In genomic region chr18:2512059-2512458, GRCh38 we compare ENCODE assay signal across 30 cellular contexts.
"Had no signal": no experiment of that assay in that cellular context is flagged by ENCODE, and none has a peak within 500 bp of the region (broad histone marks: within the 10 kb centered on the region; RNA-seq: fewer than 3 reads in every experiment).

No MANE protein-coding gene starts in this region.

- H3K4me3 Mint-ChIP-seq: activated B cell treated with CpG ODN at 0.5 μM for 24 hours; activated CD8-positive, alpha-beta T cell treated with anti-CD3 and anti-CD28 coated beads for 36 hours; activated naive CD8-positive, alpha-beta T cell; activated T-cell treated with anti-CD3 and anti-CD28 coated beads, Interleukin-2, amount 50 U/mL, for 4 hours; activated T-helper 17 cell treated with anti-CD3 and anti-CD28 coated beads, Interleukin-2, amount 50 U/mL, for 72 hours; central memory CD8-positive, alpha-beta T cell; dendritic cell treated with granulocyte-macrophage colony-stimulating factor and Interleukin-4, amounts not matched to agents 40 ng/mL and 50 ng/mL, for 4 days; endodermal cell; T-helper 17 cell; T-helper 2 cell treated with Interferon-gamma antibody and Interleukin-4, amounts not matched to agents 5 μg/mL and 100 μg/mL, for 36 hours had no signal

- H3K27ac ChIP-seq: brain microvascular endothelial cell, coronary artery, dorsolateral prefrontal cortex, WERI-Rb-1 had no signal

- H3K36me3 Mint-ChIP-seq: activated naive CD8-positive, alpha-beta T cell had no signal

- ATAC-seq: activated CD4-positive, CD25-positive, alpha-beta regulatory T cell treated with anti-CD3 and anti-CD28 coated beads, Interleukin-2, amount 50 U/mL, for 24 hours; activated CD8-positive, alpha-beta T cell treated with anti-CD3 and anti-CD28 coated beads for 36 hours; activated T-cell treated with anti-CD3 and anti-CD28 coated beads, Interleukin-2, amount 50 U/mL, for 4 hours; activated T-helper 17 cell treated with anti-CD3 and anti-CD28 coated beads, Interleukin-2, amount 50 U/mL, for 72 hours; esophagus mucosa; T-helper 17 cell had no signal

- H3K36me3 ChIP-seq: brain microvascular endothelial cell, WERI-Rb-1 had no signal

- H3K27me3 ChIP-seq: brain microvascular endothelial cell, dorsolateral prefrontal cortex had no signal

- H3K9me3 Mint-ChIP-seq: activated B cell treated with CpG ODN at 0.5 μM for 24 hours; activated T-cell treated with anti-CD3 and anti-CD28 coated beads, Interleukin-2, amount 50 U/mL, for 4 hours; activated T-helper 17 cell treated with anti-CD3 and anti-CD28 coated beads, Interleukin-2, amount 50 U/mL, for 72 hours; central memory CD8-positive, alpha-beta T cell; endodermal cell; T-helper 2 cell treated with Interferon-gamma antibody and Interleukin-4, amounts not matched to agents 5 μg/mL and 100 μg/mL, for 36 hours had no signal

- H3K27me3 Mint-ChIP-seq: activated B cell treated with CpG ODN at 0.5 μM for 24 hours; activated CD8-positive, alpha-beta T cell treated with anti-CD3 and anti-CD28 coated beads for 36 hours; activated naive CD8-positive, alpha-beta T cell; activated T-helper 17 cell treated with anti-CD3 and anti-CD28 coated beads, Interleukin-2, amount 50 U/mL, for 72 hours; central memory CD8-positive, alpha-beta T cell; T-helper 17 cell had no signal

- DNase-seq: activated B cell treated with CpG ODN at 0.5 μM for 24 hours; activated CD4-positive, alpha-beta T cell treated with anti-CD3 and anti-CD28 coated beads for 48 hours; activated CD4-positive, alpha-beta T cell treated with anti-CD3 and anti-CD28 coated beads, Interleukin-2, amount 50 U/mL, for 1 hour; activated CD4-positive, alpha-beta T cell treated with anti-CD3 and anti-CD28 coated beads, Interleukin-2, amount 50 U/mL, for 48 hours; activated CD8-positive, alpha-beta memory T cell treated with anti-CD3 and anti-CD28 coated beads for 24 hours; activated CD8-positive, alpha-beta T cell treated with anti-CD3 and anti-CD28 coated beads for 36 hours; activated effector memory CD4-positive, alpha-beta T cell treated with Interleukin-2 at 50 U/mL for 16 hours; activated gamma-delta T cell treated with Interleukin-2 at 50 U/mL for 16 hours; activated naive CD4-positive, alpha-beta T cell treated with anti-CD3 and anti-CD28 coated beads, Interleukin-2, amount 50 U/mL, for 16 hours; activated naive CD4-positive, alpha-beta T cell treated with Interleukin-2 at 50 U/mL for 16 hours; activated T-cell treated with anti-CD3 and anti-CD28 coated beads, Interleukin-2, amount 50 U/mL, for 4 hours; amniotic stem cell; anterior cingulate cortex; brain microvascular endothelial cell; dorsolateral prefrontal cortex; effector memory CD4-positive, alpha-beta T cell; endodermal cell; foreskin fibroblast; head of caudate nucleus; T-helper 17 cell; T1000; WERI-Rb-1 had no signal

- H3K27ac Mint-ChIP-seq: activated B cell treated with CpG ODN at 0.5 μM for 24 hours; activated CD8-positive, alpha-beta T cell treated with anti-CD3 and anti-CD28 coated beads for 36 hours; activated naive CD8-positive, alpha-beta T cell; activated T-helper 17 cell treated with anti-CD3 and anti-CD28 coated beads, Interleukin-2, amount 50 U/mL, for 72 hours; dendritic cell treated with granulocyte-macrophage colony-stimulating factor and Interleukin-4, amounts not matched to agents 40 ng/mL and 50 ng/mL, for 4 days; endodermal cell; T-helper 17 cell; T-helper 2 cell treated with Interferon-gamma antibody and Interleukin-4, amounts not matched to agents 5 μg/mL and 100 μg/mL, for 36 hours had no signal

- H3K4me3 ChIP-seq: coronary artery, dorsolateral prefrontal cortex had no signal
